7 cellular contexts compared by ENCODE assay signal in the genomic region with DNA sequence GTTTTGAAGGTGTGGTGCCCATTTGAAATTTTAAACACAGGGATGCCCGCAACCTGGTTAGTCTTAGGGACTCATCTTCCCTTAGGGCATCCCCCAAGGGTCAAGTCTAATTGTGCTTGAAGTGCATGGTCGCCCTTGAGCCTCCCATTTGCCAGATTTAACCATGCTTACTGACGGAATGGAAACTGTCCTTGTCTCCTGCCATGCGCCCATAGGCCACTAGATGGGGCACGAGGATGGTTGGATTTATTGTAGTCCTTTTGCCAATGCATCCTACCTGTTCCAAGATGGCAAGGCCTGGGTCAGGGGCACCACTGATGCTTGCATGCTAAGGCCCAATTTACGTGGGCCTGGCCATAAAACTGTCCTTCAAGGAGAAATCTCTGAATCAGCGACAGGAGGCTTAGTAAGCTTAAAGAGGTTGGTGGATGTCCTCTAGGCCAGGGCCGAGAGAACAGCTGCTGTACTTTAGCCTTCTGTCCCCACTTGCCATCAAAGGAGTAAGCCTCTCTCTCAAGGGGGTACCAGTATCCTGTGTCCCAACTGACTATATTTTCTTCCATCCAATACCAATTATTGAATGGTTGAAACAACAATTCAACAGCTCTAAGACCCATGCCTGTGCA.
A peak's percentile ranks its signal among the peaks of the same experiment; 100 is the strongest.
DNase-seq lines count a peak whose midpoint lies in the region; ATAC-seq, FAIRE-seq and TF ChIP-seq lines count a peak whose summit lies in the region.

No MANE protein-coding gene starts in this region.

- ATAC-seq in HG03108 (IDR thresholded peaks at IDR 0.05; ENCODE audit: unreplicated experiment) (peak; percentile 86), K562 (peak; percentile 53; the same call in 2 of the 3 replicates)

- TF ChIP-seq CTCF in K562 (IDR thresholded peaks at IDR 0.05 in 2 of 3, conservative IDR thresholded peaks at IDR 0.05 in 1 of 3; ENCODE audit: insufficient read depth in 2 of 3, low read depth in 1 of 3, low read length in 3 of 3) (peak; percentile 22 to 63 (median 53); a peak in 5 of 6 replicates), kidney epithelial cell (IDR thresholded peaks at IDR 0.05; ENCODE audit: insufficient read depth, low read length, poor library complexity, severe bottlenecking) (peak; percentile 84), tibial artery (IDR thresholded peaks at IDR 0.05) (peak; percentile 59 to 67)

- no TSS peak for BruUV-seq in K562 (replicated peaks; lab: Mats Ljungman, UMichigan)

- H3K27ac ChIP-seq in K562 (ENCODE audit: extremely low read depth, low read depth, low read length), result no peak overlapping the region
- H3K27ac ChIP-seq in tibial artery, result no peak overlapping the region

- no peaks in the 10 kb centered on the region for H3K9me1 ChIP-seq in K562 (ENCODE audit: control insufficient read depth, insufficient read depth, low read length)

- H3K9me3 ChIP-seq in K562 (replicated peaks; ENCODE audit: control insufficient read depth, insufficient read depth, low read depth, low read length) (no peaks in the 10 kb centered on the region), tibial artery (no peaks in the 10 kb centered on the region)

- POLR2A ChIA-PET in K562 (lab: Yijun Ruan, JAX), result no interaction called here

- TF ChIP-seq RAD21 in K562 (CRISPR knock-in tag; conservative IDR thresholded peaks at IDR 0.05 in 1 of 2, IDR thresholded peaks at IDR 0.05 in 1 of 2), result peak; percentile 37 to 59

- peak; percentile 68 for DNase-seq in ELF-1 (ENCODE audit: low read depth, low spot score)
- DNase-seq in GM19238 (ENCODE audit: insufficient read length, low spot score), result peak; percentile 4
- peak; percentile 53 for DNase-seq in NCI-H748 (lab: John Stamatoyannopoulos, UW; ENCODE audit: unreplicated experiment)
- DNase-seq in K562 (ENCODE audit: extremely low read depth in 1 of 4, low spot score in 3 of 4), result peak; percentile 7 to 33 (median 23)
- no peak for DNase-seq in kidney epithelial cell (ENCODE audit: low read depth)
- peak in 1 of 2 donors; percentile 40 for DNase-seq in tibial artery

- H4K20me1 ChIP-seq in K562 (replicated peaks; ENCODE audit: control insufficient read depth, insufficient read depth, low read length), result no peaks in the 10 kb centered on the region

- no peaks in the 10 kb centered on the region for H3K79me2 ChIP-seq in K562 (ENCODE audit: control insufficient read depth, insufficient read depth, low read length)

- H3K9ac ChIP-seq in K562 (ENCODE audit: insufficient read depth in 1 of 2, low read depth in 2 of 2, low read length in 2 of 2), result no peak overlapping the region

- no peak for TF ChIP-seq EP300 in K562 (IDR thresholded peaks at IDR 0.05; ENCODE audit: low read length)

- H3K36me3 ChIP-seq in K562 (ENCODE audit: control insufficient read depth, insufficient read depth, low read length) (no peaks in the 10 kb centered on the region), kidney epithelial cell (ENCODE audit: control insufficient read depth, insufficient read depth, low read length) (no peaks in the 10 kb centered on the region), tibial artery (no peaks in the 10 kb centered on the region)

- H3K27me3 ChIP-seq in K562 (ENCODE audit: control insufficient read depth in 2 of 2, insufficient read depth in 2 of 2, low read length in 2 of 2) (no peaks in the 10 kb centered on the region), kidney epithelial cell (ENCODE audit: control insufficient read depth, insufficient read depth, low read length) (no peaks in the 10 kb centered on the region), tibial artery (no peaks in the 10 kb centered on the region)

- H3K4me2 ChIP-seq in K562 (ENCODE audit: insufficient read depth, low read length), result no peak overlapping the region

- peak; percentile 67 for FAIRE-seq in K562 (lab: Jason Lieb, UNC)

- CTCF ChIA-PET in K562 (lab: Yijun Ruan, JAX; ENCODE audit: low intra/inter-chr PET ratio), result no interaction called here

- WGBS in K562 (ENCODE audit: insufficient coverage, low coverage, missing lambda C conversion rate), result 2% methylated on average over 7 of the region's 8 CpGs

- intact Hi-C loops in K562 (cut with micrococcal nuclease) (no loop called here), tibial artery (cut with DNase I; ENCODE audit: low total_unique reads) (no loop called here)

- H3K4me1 ChIP-seq in K562 (replicated peaks in 1 of 2; ENCODE audit: control insufficient read depth in 2 of 2, insufficient read depth in 2 of 2, low read length in 2 of 2) (no peaks in the 10 kb centered on the region), tibial artery (no peaks in the 10 kb centered on the region)

- TF ChIP-seq POLR2A in K562 (conservative IDR thresholded peaks at IDR 0.05), result no peak

- in situ Hi-C loops in K562 (cut with MboI), result no loop called here

- H3K4me3 ChIP-seq in K562 (no peak overlapping the region), kidney epithelial cell (ENCODE audit: low read depth, low read length) (no peak overlapping the region), tibial artery (no peak overlapping the region)

- no peak overlapping the region for H2AFZ ChIP-seq in K562 (ENCODE audit: low read depth, low read length)

TF ChIP-seq in K562, 482 proteins besides CTCF, POLR2A, EP300 and RAD21:
- no peak for TF ChIP-seq E4F1 (CRISPR knock-in tag; IDR thresholded peaks at IDR 0.05; ENCODE audit: borderline replicate concordance)
- no peak for TF ChIP-seq MYNN (IDR thresholded peaks at IDR 0.05)
- no peak for TF ChIP-seq MYNN (CRISPR knock-in tag; IDR thresholded peaks at IDR 0.05)
- TF ChIP-seq MTF1 (CRISPR knock-in tag; IDR thresholded peaks at IDR 0.05; ENCODE audit: borderline replicate concordance), result no peak
